ENCODE assay signal across 9 cellular contexts in genomic region chr17:64155751-64156544, GRCh38. TPM values are rescaled to one million over a fixed set of nuclear protein-coding genes. Genes with fewer than 3 reads are reported as not detected.
DNase-seq lines count a peak whose midpoint lies in the region; ATAC-seq lines count a peak whose summit lies in the region.
"Had no signal": no experiment of that assay in that cellular context is flagged by ENCODE, and none has a peak within 500 bp of the region (broad histone marks: within the 10 kb centered on the region; RNA-seq: fewer than 3 reads in every experiment).

No MANE protein-coding gene starts in this region.

- peaks cover 34% of the 10 kb centered on the region for H3K4me1 ChIP-seq in SJCRH30
- H3K4me1 ChIP-seq in esophagus (ENCODE audit: control insufficient read depth in 2 of 2, insufficient read depth in 2 of 2, low read length in 1 of 2) = no peaks in the 10 kb centered on the region

- H3K36me3 ChIP-seq in SJCRH30 (peaks cover 20% of the 10 kb centered on the region), esophagus (ENCODE audit: control insufficient read depth in 2 of 2, insufficient read depth in 2 of 2, low read length in 1 of 2) (peaks cover 3 to 14% of the 10 kb centered on the region in 2 donors)

- no peaks in the 10 kb centered on the region for H3K27me3 ChIP-seq in SJCRH30
- H3K27me3 ChIP-seq in esophagus (ENCODE audit: control insufficient read depth in 1 of 2, insufficient read depth in 2 of 2, low read length in 2 of 2) = no peaks in the 10 kb centered on the region

- H3K4me3 ChIP-seq in SJCRH30 (no peak overlapping the region), esophagus (ENCODE audit: low read depth in 1 of 2, low read length in 2 of 2) (no peak overlapping the region)
- H3K4me3 ChIP-seq: GM12878 had no signal

- WGBS in esophagus, 2 donors = 67 to 78% methylated on average over 11 of the region's 11 CpGs

- ATAC-seq in GM18873 (IDR thresholded peaks at IDR 0.05; ENCODE audit: low FRiP score, unreplicated experiment) (no peak), GM21360 (IDR thresholded peaks at IDR 0.05; ENCODE audit: unreplicated experiment) (no peak)
- ATAC-seq: GM12878 had no signal

- H3K9me3 ChIP-seq in SJCRH30 (replicated peaks) = no peaks in the 10 kb centered on the region
- no peaks in the 10 kb centered on the region for H3K9me3 ChIP-seq in esophagus (ENCODE audit: control insufficient read depth in 2 of 2, insufficient read depth in 1 of 2, low read depth in 1 of 2, low read length in 1 of 2)

- DNase-seq in SJCRH30 (peak; percentile 67 to 88), lung microvascular endothelial cell (ENCODE audit: low read depth in 2 of 2) (peak; percentile 79 to 92), NCI-H748 treated with DMSO at 0.1 percent for 48 hours (lab: John Stamatoyannopoulos, UW) (no peak), NCI-H1092 (lab: John Stamatoyannopoulos, UW) (no peak)

- H3K27ac ChIP-seq in SJCRH30 (peak overlapping the region; percentile 36), esophagus (ENCODE audit: low read depth in 2 of 2, low read length in 1 of 2) (peak overlapping the region; percentile 6 to 44), temporal lobe (ENCODE audit: low read depth, low read length) (peak overlapping the region; percentile 94)

RNA-seq across cellular contexts. Expression of gene ERN1, which starts 26.0 kb away (rescaled TPM):
- total RNA-seq in SJCRH30 (2014; rRNA removed; shearing (Covaris generic)) = 2.2 and 3.8 TPM in 2 replicates
- polyA plus RNA-seq in esophagus = 1 to 10 TPM; 4.5 TPM
- total RNA-seq in lung microvascular endothelial cell (7.0 and 14.7 TPM in 2 replicates), temporal lobe (3.4 TPM)

Comparison
In these comparisons a context has a peak if more than half of its experiments do, and no peak if none do; other contexts are left out.
1. DNase-seq: peak in SJCRH30 (2 of 2) and lung microvascular endothelial cell (2 of 2); none in NCI-H748 treated with DMSO at 0.1 percent for 48 hours (single experiment) and NCI-H1092 (single experiment).
2. H3K27ac ChIP-seq: peak in every context shown above with its lines; median percentile 94 in temporal lobe; 36 in SJCRH30; 25 in esophagus.